Comparison of ENCODE assay signal across 1 cellular context in the genomic region with DNA sequence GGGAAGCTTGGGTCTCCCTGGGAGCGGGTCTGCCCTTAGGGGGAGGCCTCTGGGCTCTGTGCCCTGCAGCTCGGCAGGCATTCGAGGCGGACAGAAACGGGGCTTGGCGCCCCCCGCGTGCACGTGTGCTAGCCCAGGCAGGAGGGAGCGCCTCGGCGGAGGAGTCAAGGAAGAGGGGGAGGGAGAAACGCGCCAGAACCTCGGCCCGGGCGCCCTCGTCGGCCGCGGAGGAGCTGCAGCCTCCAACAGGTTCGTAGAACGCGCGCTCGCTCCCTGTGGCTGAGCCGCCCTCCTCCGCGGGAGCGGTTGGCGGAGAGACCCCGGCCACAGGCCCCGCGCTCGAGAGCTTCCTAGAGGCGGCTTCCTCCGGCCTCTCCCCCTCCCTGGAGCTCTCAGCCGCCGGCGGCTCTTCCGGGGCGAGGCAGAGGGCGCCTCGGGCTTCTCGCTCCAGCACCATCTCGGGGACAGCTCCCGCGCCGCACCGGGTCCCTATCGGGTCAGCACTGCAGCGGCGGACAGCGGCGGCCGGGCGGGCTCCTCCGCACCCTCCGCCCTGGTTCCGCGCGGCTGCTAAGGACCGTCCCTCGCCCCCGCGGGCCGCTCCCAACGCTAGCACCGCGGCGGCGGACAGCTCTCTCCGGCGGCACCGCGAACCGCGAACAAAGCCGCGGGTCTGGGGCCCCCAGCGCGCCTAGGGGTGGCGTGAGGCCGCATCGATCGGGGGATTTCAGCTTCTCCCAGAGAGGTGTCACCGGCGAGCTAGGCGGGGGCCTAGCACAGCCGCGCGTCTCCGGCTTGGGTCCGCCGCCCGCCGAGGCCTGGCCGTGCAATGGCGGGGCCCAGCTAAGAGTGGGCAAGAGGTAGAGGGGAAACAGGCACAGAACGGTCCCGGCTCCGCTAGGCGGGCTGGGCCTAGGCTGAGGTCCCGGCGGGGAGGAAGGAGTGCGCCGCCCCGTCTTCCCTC.
TF ChIP-seq lines count a peak whose summit lies in the region.

No MANE protein-coding gene starts in this region.

TF ChIP-seq in HCT116, 20 proteins besides CTCF, POLR2A, EP300 and RAD21 (continued from another document):
- no peak for TF ChIP-seq EZH2 (IDR thresholded peaks at IDR 0.05)
- TF ChIP-seq ZFX (IDR thresholded peaks at IDR 0.05): no peak
